9 cellular contexts compared by ENCODE assay signal in genomic region chr1:83905315-83905907, GRCh38.
DNase-seq lines count a peak whose midpoint lies in the region; ATAC-seq, FAIRE-seq and TF ChIP-seq lines count a peak whose summit lies in the region.
"Had no signal": no experiment of that assay in that cellular context is flagged by ENCODE, and none has a peak within 500 bp of the region (broad histone marks: within the 10 kb centered on the region; RNA-seq: fewer than 3 reads in every experiment).

No MANE protein-coding gene starts in this region.

- H3K9me3 ChIP-seq in K562 (replicated peaks; ENCODE audit: control insufficient read depth, insufficient read depth, low read depth, low read length), result no peaks in the 10 kb centered on the region

- 35% methylated on average over 3 of the region's 3 CpGs for WGBS in K562 (ENCODE audit: insufficient coverage, low coverage, missing lambda C conversion rate)

- H3K27me3 Mint-ChIP-seq in nephron (ENCODE audit: low read depth), result no peaks in the 10 kb centered on the region

- no peak overlapping the region for H3K27ac Mint-ChIP-seq in nephron

- H3K9me1 ChIP-seq in K562 (ENCODE audit: control insufficient read depth, insufficient read depth, low read length), result no peaks in the 10 kb centered on the region

- H3K27ac ChIP-seq in K562 (ENCODE audit: extremely low read depth, low read depth, low read length), result no peak overlapping the region

- no TSS peak for BruUV-seq in K562 (replicated peaks; lab: Mats Ljungman, UMichigan)

- no peak overlapping the region for H3K4me3 Mint-ChIP-seq in nephron

- TF ChIP-seq CTCF in NB4 (IDR thresholded peaks at IDR 0.05; ENCODE audit: low read depth, low read length) (peak; percentile 59), K562 (IDR thresholded peaks at IDR 0.05 in 2 of 3, conservative IDR thresholded peaks at IDR 0.05 in 1 of 3; ENCODE audit: insufficient read depth in 2 of 3, low read depth in 1 of 3, low read length in 3 of 3) (peak in 2 of 3 experiments; percentile 31 to 69; a peak in 3 of 6 replicates), nephron (IDR thresholded peaks at IDR 0.05; ENCODE audit: unreplicated experiment in 3 of 3) (peak; percentile 73 to 84 (median 82))

- peak; percentile 20 to 62; a peak in 3 of 4 replicates for TF ChIP-seq RAD21 in K562 (CRISPR knock-in tag; conservative IDR thresholded peaks at IDR 0.05 in 1 of 2, IDR thresholded peaks at IDR 0.05 in 1 of 2)

- no peak overlapping the region for H3K9ac ChIP-seq in K562 (ENCODE audit: insufficient read depth in 1 of 2, low read depth in 2 of 2, low read length in 2 of 2)

- ATAC-seq in K562, result peak; percentile 56; the same call in 2 of the 3 replicates
- ATAC-seq in HG02885 (IDR thresholded peaks at IDR 0.05; ENCODE audit: poor library complexity, unreplicated experiment), result no peak
- no peak for ATAC-seq in GM21529 (IDR thresholded peaks at IDR 0.05; ENCODE audit: unreplicated experiment)
- ATAC-seq in GM21737 (IDR thresholded peaks at IDR 0.05; ENCODE audit: unreplicated experiment), result no peak

- H3K9me3 Mint-ChIP-seq in nephron, result no peaks in the 10 kb centered on the region

- no peaks in the 10 kb centered on the region for H4K20me1 ChIP-seq in K562 (replicated peaks; ENCODE audit: control insufficient read depth, insufficient read depth, low read length)

- H3K4me1 ChIP-seq in K562 (replicated peaks in 1 of 2; ENCODE audit: control insufficient read depth in 2 of 2, insufficient read depth in 2 of 2, low read length in 2 of 2), result peaks cover 0 to 5% of the 10 kb centered on the region in 2 experiments; a peak in 3 of 5 replicates

- H3K36me3 ChIP-seq in K562 (ENCODE audit: control insufficient read depth, insufficient read depth, low read length), result no peaks in the 10 kb centered on the region

- DNase-seq in activated gamma-delta T cell treated with Interleukin-2 at 50 U/mL for 16 hours (peak; percentile 5), activated gamma-delta T cell (lab: John Stamatoyannopoulos, UW) (no peak), NB4 (ENCODE audit: low read depth) (peak; percentile 21), K562 (ENCODE audit: extremely low read depth in 1 of 4, low spot score in 3 of 4) (peak; percentile 26 to 43 (median 30))

- in situ Hi-C loops in K562 (cut with MboI), result loop anchor here (25.0 kb wide), 2 partner anchors 707 to 1032 kb away; no protein-coding TSS in a partner anchor

- no peaks in the 10 kb centered on the region for H3K79me2 ChIP-seq in K562 (ENCODE audit: control insufficient read depth, insufficient read depth, low read length)

- no peak overlapping the region for H2AFZ ChIP-seq in K562 (ENCODE audit: low read depth, low read length)

- POLR2A ChIA-PET in K562 (lab: Yijun Ruan, JAX), result interaction anchor here (1.2 kb wide), 1 partner anchor 213 kb away, joined by 3 read pairs; no protein-coding TSS in a partner anchor

- H3K27me3 ChIP-seq in K562 (ENCODE audit: control insufficient read depth in 2 of 2, insufficient read depth in 2 of 2, low read length in 2 of 2), result no peaks in the 10 kb centered on the region

- no peaks in the 10 kb centered on the region for H3K36me3 Mint-ChIP-seq in nephron (ENCODE audit: low read depth)

- no peak for FAIRE-seq in K562 (lab: Jason Lieb, UNC)
- FAIRE-seq: GM18507 had no signal

- TF ChIP-seq POLR2A in NB4 (IDR thresholded peaks at IDR 0.05; ENCODE audit: extremely low read depth, insufficient read length), result no peak
- no peak for TF ChIP-seq POLR2A in K562 (conservative IDR thresholded peaks at IDR 0.05)

- H3K4me3 ChIP-seq in NB4 (ENCODE audit: low read depth, low read length) (no peak overlapping the region), K562 (no peak overlapping the region)

- intact Hi-C loops in K562 (cut with micrococcal nuclease), result loop anchor here (1.0 to 10.0 kb wide), 6 partner anchors 172 to 1029 kb away; no protein-coding TSS in a partner anchor

- CTCF ChIA-PET in K562 (lab: Yijun Ruan, JAX; ENCODE audit: low intra/inter-chr PET ratio), result interaction anchor here (0.7 to 2.7 kb wide), 4 partner anchors 218 to 699 kb away, joined by 3 to 23 read pairs (median 3); no protein-coding TSS in a partner anchor

- H3K4me1 Mint-ChIP-seq in nephron, result peaks cover 11% of the 10 kb centered on the region

- no peak overlapping the region for H3K4me2 ChIP-seq in K562 (ENCODE audit: insufficient read depth, low read length)

- no peak for TF ChIP-seq EP300 in K562 (IDR thresholded peaks at IDR 0.05; ENCODE audit: low read length)

TF ChIP-seq in K562, 482 proteins besides CTCF, POLR2A, EP300 and RAD21:
- TF ChIP-seq TRIM28 (IDR thresholded peaks at IDR 0.05), result no peak
- TF ChIP-seq ZNF280A (IDR thresholded peaks at IDR 0.05; ENCODE audit: low read depth, partially characterized antibody), result no peak
- 0 out of 2 replicates have a peak, but pooled peaks have one; percentile 12 for TF ChIP-seq MAFF (IDR thresholded peaks at IDR 0.05; ENCODE audit: low read length)
- TF ChIP-seq POLR2AphosphoS5 (IDR thresholded peaks at IDR 0.05; ENCODE audit: control insufficient read depth, insufficient read depth, low read depth, low read length), result no peak
TF ChIP-seq in K562: peak in this region for 1.
